9 cellular contexts compared by ENCODE assay signal in the genomic region with DNA sequence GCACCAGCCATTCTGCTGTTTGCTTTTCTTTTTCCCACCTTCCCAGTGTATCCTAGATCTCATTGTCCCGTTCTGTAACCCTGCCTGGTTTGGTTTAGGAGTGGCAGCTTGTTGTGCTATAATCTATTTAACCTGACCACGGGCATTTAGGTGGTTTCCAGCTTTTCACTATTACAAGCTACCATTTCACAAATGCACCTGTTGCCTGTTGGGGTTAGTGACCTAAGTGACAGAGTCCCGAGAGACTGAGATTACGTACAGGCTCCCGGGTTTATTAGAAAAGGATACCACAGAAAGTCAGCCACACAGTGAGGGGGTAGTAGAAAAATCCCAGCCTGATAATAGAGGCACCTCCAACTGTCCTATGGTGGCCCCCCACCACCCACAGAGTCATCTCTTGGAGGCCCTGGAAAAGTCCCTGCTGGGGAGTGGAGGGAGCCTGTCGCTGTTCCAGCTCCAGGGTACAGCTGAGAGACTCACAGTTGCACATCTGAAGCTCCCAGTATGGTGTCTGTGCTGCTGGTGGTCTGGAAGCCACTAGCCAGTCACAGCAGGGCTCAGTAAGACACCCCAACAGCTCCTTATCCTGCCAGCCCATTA. TPM values are rescaled to one million over a fixed set of nuclear protein-coding genes. Genes with fewer than 3 reads are reported as not detected.
DNase-seq lines count a peak whose midpoint lies in the region; ATAC-seq and TF ChIP-seq lines count a peak whose summit lies in the region.
"Had no signal": no experiment of that assay in that cellular context is flagged by ENCODE, and none has a peak within 500 bp of the region (broad histone marks: within the 10 kb centered on the region; RNA-seq: fewer than 3 reads in every experiment).

No MANE protein-coding gene starts in this region.

- H3K9me3 ChIP-seq in CD4-positive, alpha-beta T cell (ENCODE audit: control insufficient read depth, low read length) = no peaks in the 10 kb centered on the region
- H3K9me3 ChIP-seq in OCI-LY7 (ENCODE audit: low read length) = no peaks in the 10 kb centered on the region
- H3K9me3 ChIP-seq in ovary = no peaks in the 10 kb centered on the region
- H3K9me3 ChIP-seq in ascending aorta = no peaks in the 10 kb centered on the region

- POLR2A ChIA-PET in CD4-positive, alpha-beta T cell (lab: Charles Lee) = interaction anchor here (0.6 to 4.2 kb wide), 5 partner anchors 23 to 305 kb away, joined by 3 to 43 read pairs (median 5); a partner anchor contains a TSS
- POLR2A ChIA-PET in OCI-LY7 (lab: Charles Lee) = no interaction called here

- H3K27me3 Mint-ChIP-seq in CD4-positive, alpha-beta T cell = no peaks in the 10 kb centered on the region

- H3K27ac Mint-ChIP-seq in CD4-positive, alpha-beta T cell = peak overlapping the region; percentile 76

- intact Hi-C loops in CD4-positive, alpha-beta T cell (cut with DNase I, micrococcal nuclease) = loop anchor here (2.0 to 10.0 kb wide), 6 partner anchors 289 to 849 kb away; no protein-coding TSS in a partner anchor
- intact Hi-C loops in OCI-LY7 (cut with micrococcal nuclease; ENCODE audit: unreplicated experiment) = no loop called here
- intact Hi-C loops in ovary (cut with DNase I) = loop anchor here in 3 of 4 donors (10.0 kb wide), 3 partner anchors 389 to 1099 kb away; no protein-coding TSS in a partner anchor
- intact Hi-C loops in ascending aorta (cut with DNase I) = loop anchor here (10.0 kb wide), 1 partner anchor 529 kb away; no protein-coding TSS in a partner anchor

- DNase-seq in CD4-positive, alpha-beta T cell = no peak
- DNase-seq in OCI-LY7 (ENCODE audit: low spot score) = peak; percentile 30
- DNase-seq in RKO (ENCODE audit: low spot score) = no peak
- no peak for DNase-seq in ovary
- no peak for DNase-seq in foreskin keratinocyte
- no peak for DNase-seq in ascending aorta (ENCODE audit: low spot score in 2 of 2)
- DNase-seq: DMS79 treated with DMSO at 0.1 percent for 48 hours had no signal

- no peak for TF ChIP-seq EP300 in ovary (IDR thresholded peaks at IDR 0.05)

- no peak for TF ChIP-seq CTCF in CD4-positive, alpha-beta T cell (IDR thresholded peaks at IDR 0.05)
- TF ChIP-seq CTCF in OCI-LY7 (conservative IDR thresholded peaks at IDR 0.05; ENCODE audit: low read length) (no peak), ovary (IDR thresholded peaks at IDR 0.05) (no peak), foreskin keratinocyte (conservative IDR thresholded peaks at IDR 0.05) (no peak), ascending aorta (IDR thresholded peaks at IDR 0.05) (no peak)

- H3K27me3 ChIP-seq in CD4-positive, alpha-beta T cell (ENCODE audit: control insufficient read depth, insufficient read depth, low read length) = no peaks in the 10 kb centered on the region
- H3K27me3 ChIP-seq in ovary (no peaks in the 10 kb centered on the region), foreskin keratinocyte (no peaks in the 10 kb centered on the region), ascending aorta (no peaks in the 10 kb centered on the region)

- 92 to 94% (median 93%) methylated on average over 6 of the region's 6 CpGs for WGBS in ovary, 3 donors

- peaks cover 76% of the 10 kb centered on the region for H3K36me3 ChIP-seq in OCI-LY7 (ENCODE audit: insufficient read depth, low read length)
- H3K36me3 ChIP-seq in ovary = no peaks in the 10 kb centered on the region
- peaks cover 14 to 16% of the 10 kb centered on the region in 2 donors for H3K36me3 ChIP-seq in ascending aorta

- CTCF ChIA-PET in CD4-positive, alpha-beta T cell (lab: Charles Lee) = interaction anchor here (2.4 to 4.0 kb wide), 3 partner anchors 12 to 291 kb away, joined by 13 to 50 read pairs (median 20); a partner anchor contains a TSS
- CTCF ChIA-PET in OCI-LY7 (lab: Charles Lee; ENCODE audit: unreplicated experiment) = interaction anchor here (0.8 kb wide), 1 partner anchor 15 kb away, joined by 3 read pairs; no protein-coding TSS in a partner anchor

- H3K4me1 ChIP-seq in OCI-LY7 (ENCODE audit: insufficient read depth, low read length, poor library complexity, severe bottlenecking) (peaks cover 17% of the 10 kb centered on the region), ovary (ENCODE audit: insufficient read depth) (no peaks in the 10 kb centered on the region), foreskin keratinocyte (peaks cover 3% of the 10 kb centered on the region), ascending aorta (peaks cover 1 to 17% of the 10 kb centered on the region in 2 donors)

- H3K36me3 Mint-ChIP-seq in CD4-positive, alpha-beta T cell (ENCODE audit: low read depth) = peaks cover 57% of the 10 kb centered on the region

- H3K4me3 ChIP-seq in OCI-LY7 (ENCODE audit: low read depth, low read length, poor library complexity, severe bottlenecking) (no peak overlapping the region), ovary (no peak overlapping the region), ascending aorta (no peak overlapping the region)

- no peak overlapping the region for H3K4me3 Mint-ChIP-seq in CD4-positive, alpha-beta T cell

- H3K9me3 Mint-ChIP-seq in CD4-positive, alpha-beta T cell = no peaks in the 10 kb centered on the region

- H3K4me1 Mint-ChIP-seq in CD4-positive, alpha-beta T cell (ENCODE audit: low read depth) = peaks cover 30% of the 10 kb centered on the region

- no peaks in the 10 kb centered on the region for H4K20me1 ChIP-seq in OCI-LY7 (ENCODE audit: insufficient read depth, low read length)

- BruUV-seq in OCI-LY7 (replicated peaks; lab: Mats Ljungman, UMichigan) = no TSS peak

- no peak for ATAC-seq in CD4-positive, alpha-beta T cell (ENCODE audit: poor library complexity)
- ATAC-seq in GM18873 (IDR thresholded peaks at IDR 0.05; ENCODE audit: low FRiP score, unreplicated experiment) (peak; percentile 51), HG02852 (IDR thresholded peaks at IDR 0.05; ENCODE audit: unreplicated experiment) (peak; percentile 74), foreskin keratinocyte (no peak)

- no peak overlapping the region for H3K27ac ChIP-seq in CD4-positive, alpha-beta T cell (ENCODE audit: low read depth, low read length)
- H3K27ac ChIP-seq in OCI-LY7 (ENCODE audit: low read depth, low read length, poor library complexity, severe bottlenecking) (no peak overlapping the region), ovary (no peak overlapping the region), foreskin keratinocyte (no peak overlapping the region), ascending aorta (no peak overlapping the region)

- no peak overlapping the region for H2AFZ ChIP-seq in OCI-LY7 (ENCODE audit: low read length)

- no peaks in the 10 kb centered on the region for H3K79me2 ChIP-seq in OCI-LY7 (ENCODE audit: insufficient read depth, low read depth, low read length)

- no peaks in the 10 kb centered on the region for H3K9me2 ChIP-seq in OCI-LY7 (ENCODE audit: insufficient read depth, low read length)

- no peak for TF ChIP-seq POLR2A in ovary (IDR thresholded peaks at IDR 0.05)

- H3K4me2 ChIP-seq in OCI-LY7 (ENCODE audit: low read length) = no peak overlapping the region

RNA-seq across cellular contexts. Expression of a gene that starts 21.2 kb away (rescaled TPM):
- total RNA-seq in CD4-positive, alpha-beta T cell = 10 to 100 TPM; 21.7 to 22.7 TPM
- total RNA-seq in OCI-LY7 (2014; rRNA removed; shearing (Covaris generic)) = 26.2 and 31.1 TPM in 2 replicates
- total RNA-seq in OCI-LY7 (2022) (50.9 and 52.0 TPM in 2 replicates), ovary (10 to 100 TPM; 13.8 to 28.1 (median 18.1) TPM), foreskin keratinocyte (21.0 and 22.0 TPM in 2 replicates), ascending aorta (16.2 TPM)
- polyA plus RNA-seq in ovary (10 to 100 TPM in 1 of 2 donors, 1 to 10 TPM in 1; 6.4 to 13.0 TPM), foreskin keratinocyte (11.4 and 12.0 TPM in 2 replicates)

RNA-seq across cellular contexts. Expression of a gene that starts 23.3 kb away (rescaled TPM):
- 1 to 10 TPM; 5.8 to 7.2 TPM for total RNA-seq in CD4-positive, alpha-beta T cell
- total RNA-seq in OCI-LY7 (2014; rRNA removed; shearing (Covaris generic)) = 12.7 and 17.6 TPM in 2 replicates
- total RNA-seq in OCI-LY7 (2022) (13.5 and 15.1 TPM in 2 replicates), ovary (10 to 100 TPM; 26.5 to 73.4 (median 49.7) TPM), foreskin keratinocyte (42.8 and 45.1 TPM in 2 replicates), ascending aorta (94.2 TPM)
- polyA plus RNA-seq in ovary (10 to 100 TPM; 31.3 to 43.6 TPM), foreskin keratinocyte (40.4 and 43.1 TPM in 2 replicates)

Comparison
In these comparisons a context has a peak if more than half of its experiments do, and no peak if none do; other contexts are left out.
1. ATAC-seq: peak in GM18873 (single experiment) and HG02852 (single experiment); none in CD4-positive, alpha-beta T cell (single experiment) and foreskin keratinocyte (single experiment).